In the genomic region with DNA sequence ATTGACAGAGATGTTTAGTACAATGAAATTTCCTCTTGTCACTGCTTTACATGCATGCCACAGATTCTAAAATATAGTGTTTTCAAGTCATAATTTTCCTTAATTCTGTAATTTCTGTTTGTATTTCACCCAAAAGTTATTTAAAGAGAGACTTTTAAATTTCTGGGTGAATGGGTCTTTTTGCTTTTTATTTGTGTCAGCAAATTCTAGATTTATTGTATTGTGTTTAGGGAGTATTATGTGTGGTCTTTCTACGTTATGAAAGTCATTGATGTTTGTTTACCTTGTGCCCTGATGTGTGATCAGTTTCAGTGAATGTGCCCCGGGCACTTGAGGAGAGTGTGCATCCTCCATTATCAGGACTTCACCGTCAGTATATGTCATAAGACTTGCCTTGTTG, we compare ENCODE assay signal across 2 cellular contexts.
TF ChIP-seq lines count a peak whose summit lies in the region.

No MANE protein-coding gene starts in this region.

TF ChIP-seq in HepG2, 621 proteins besides CTCF, POLR2A, EP300 and RAD21:
- TF ChIP-seq MAFK (conservative IDR thresholded peaks at IDR 0.05 in 1 of 2, IDR thresholded peaks at IDR 0.05 in 1 of 2; ENCODE audit: low read length in 2 of 2) (peak; percentile 23 to 61; a peak in 2 of 4 replicates), ZNF546 (CRISPR knock-in tag; conservative IDR thresholded peaks at IDR 0.05) (no peak), MAFF (IDR thresholded peaks at IDR 0.05; ENCODE audit: low read depth, low read length) (0 out of 2 replicates have a peak, but pooled peaks have one; percentile 17), ZFX (CRISPR knock-in tag; IDR thresholded peaks at IDR 0.05; ENCODE audit: low read depth) (no peak)
TF ChIP-seq in HepG2: peak in this region for 2.

TF ChIP-seq in IMR-90, 13 proteins besides CTCF, POLR2A, EP300 and RAD21:
- TF ChIP-seq MAZ (IDR thresholded peaks at IDR 0.05; ENCODE audit: borderline replicate concordance, low read depth, low read length), result no peak
- TF ChIP-seq MAFK (IDR thresholded peaks at IDR 0.05; ENCODE audit: low read depth, low read length), result peak; percentile 38
